Comparison of ENCODE assay signal across 27 cellular contexts in the genomic region with DNA sequence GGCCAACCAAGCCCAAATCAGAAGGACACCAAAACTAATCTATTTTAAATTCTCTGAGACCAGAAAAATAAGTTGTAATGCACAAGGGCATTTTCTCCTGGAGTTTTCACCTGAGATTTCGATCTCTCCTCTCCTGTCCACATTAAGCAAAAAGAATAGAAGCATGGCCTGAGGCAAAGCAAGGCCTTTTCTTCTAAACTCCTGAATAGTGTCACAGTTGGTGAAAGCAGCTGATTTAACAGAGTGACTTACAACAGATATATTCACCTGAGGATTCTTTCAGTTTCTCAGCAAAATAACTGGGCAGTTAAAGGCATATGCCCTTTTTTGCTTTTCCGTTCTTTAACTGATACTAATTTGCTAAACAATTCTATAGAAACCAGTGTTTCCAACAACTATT.
"Had no signal": no experiment of that assay in that cellular context is flagged by ENCODE, and none has a peak within 500 bp of the region (broad histone marks: within the 10 kb centered on the region; RNA-seq: fewer than 3 reads in every experiment).

No MANE protein-coding gene starts in this region.

- H3K27me3 ChIP-seq: adrenal gland, body of pancreas had no signal

- H3K27me3 Mint-ChIP-seq: activated B cell treated with CpG ODN at 0.5 μM for 24 hours; activated CD8-positive, alpha-beta T cell treated with anti-CD3 and anti-CD28 coated beads for 36 hours; activated naive CD8-positive, alpha-beta T cell; activated T-helper 17 cell treated with anti-CD3 and anti-CD28 coated beads, Interleukin-2, amount 50 U/mL, for 72 hours had no signal

- DNase-seq: activated B cell treated with CpG ODN at 0.5 μM for 24 hours; activated CD4-positive, alpha-beta T cell treated with anti-CD3 and anti-CD28 coated beads for 48 hours; activated CD4-positive, alpha-beta T cell treated with anti-CD3 and anti-CD28 coated beads, Interleukin-2, amount 50 U/mL, for 1 hour; activated CD4-positive, alpha-beta T cell treated with anti-CD3 and anti-CD28 coated beads, Interleukin-2, amount 50 U/mL, for 48 hours; activated CD8-positive, alpha-beta memory T cell treated with anti-CD3 and anti-CD28 coated beads for 24 hours; activated CD8-positive, alpha-beta T cell treated with anti-CD3 and anti-CD28 coated beads for 36 hours; activated effector memory CD4-positive, alpha-beta T cell treated with Interleukin-2 at 50 U/mL for 16 hours; activated gamma-delta T cell treated with Interleukin-2 at 50 U/mL for 16 hours; activated naive CD4-positive, alpha-beta T cell treated with anti-CD3 and anti-CD28 coated beads, Interleukin-2, amount 50 U/mL, for 16 hours; activated naive CD4-positive, alpha-beta T cell treated with Interleukin-2 at 50 U/mL for 16 hours; activated T-cell treated with anti-CD3 and anti-CD28 coated beads, Interleukin-2, amount 50 U/mL, for 4 hours; adrenal gland; amygdala; aorta; body of pancreas; caudate nucleus; cortex of kidney; dermis blood vessel endothelial cell; effector CD8-positive, alpha-beta T cell; foreskin fibroblast; head of caudate nucleus; T-helper 2 cell had no signal

- H3K9me3 Mint-ChIP-seq: activated B cell treated with CpG ODN at 0.5 μM for 24 hours; activated CD8-positive, alpha-beta T cell treated with anti-CD3 and anti-CD28 coated beads for 36 hours; activated T-cell treated with anti-CD3 and anti-CD28 coated beads, Interleukin-2, amount 50 U/mL, for 4 hours; activated T-helper 17 cell treated with anti-CD3 and anti-CD28 coated beads, Interleukin-2, amount 50 U/mL, for 72 hours had no signal

- H3K4me3 ChIP-seq: adrenal gland, body of pancreas had no signal

- H3K27ac Mint-ChIP-seq: activated B cell treated with CpG ODN at 0.5 μM for 24 hours; activated CD8-positive, alpha-beta T cell treated with anti-CD3 and anti-CD28 coated beads for 36 hours; activated naive CD8-positive, alpha-beta T cell; activated T-helper 17 cell treated with anti-CD3 and anti-CD28 coated beads, Interleukin-2, amount 50 U/mL, for 72 hours had no signal

- H3K4me3 Mint-ChIP-seq: activated B cell treated with CpG ODN at 0.5 μM for 24 hours; activated CD8-positive, alpha-beta T cell treated with anti-CD3 and anti-CD28 coated beads for 36 hours; activated naive CD8-positive, alpha-beta T cell; activated T-cell treated with anti-CD3 and anti-CD28 coated beads, Interleukin-2, amount 50 U/mL, for 4 hours; activated T-helper 17 cell treated with anti-CD3 and anti-CD28 coated beads, Interleukin-2, amount 50 U/mL, for 72 hours had no signal

- H3K9me3 ChIP-seq: adrenal gland, body of pancreas had no signal

- ATAC-seq: activated CD4-positive, CD25-positive, alpha-beta regulatory T cell treated with anti-CD3 and anti-CD28 coated beads, Interleukin-2, amount 50 U/mL, for 24 hours; activated CD8-positive, alpha-beta T cell treated with anti-CD3 and anti-CD28 coated beads for 36 hours; activated T-cell treated with anti-CD3 and anti-CD28 coated beads, Interleukin-2, amount 50 U/mL, for 4 hours; activated T-helper 17 cell treated with anti-CD3 and anti-CD28 coated beads, Interleukin-2, amount 50 U/mL, for 72 hours; body of pancreas; esophagus mucosa had no signal

- H3K27ac ChIP-seq: adrenal gland, body of pancreas, VCaP had no signal

- H3K36me3 ChIP-seq: adrenal gland had no signal

- H3K4me1 ChIP-seq: adrenal gland had no signal

- H3K36me3 Mint-ChIP-seq: activated naive CD8-positive, alpha-beta T cell had no signal

- H3K4me1 Mint-ChIP-seq: activated B cell treated with CpG ODN at 0.5 μM for 24 hours; activated T-helper 17 cell treated with anti-CD3 and anti-CD28 coated beads, Interleukin-2, amount 50 U/mL, for 72 hours had no signal
